Comparison of ENCODE assay signal across 24 cellular contexts in genomic region chr2:63894167-63894566, GRCh38. TPM values are rescaled to one million over a fixed set of nuclear protein-coding genes. Genes with fewer than 3 reads are reported as not detected.
DNase-seq lines count a peak whose midpoint lies in the region; ATAC-seq and TF ChIP-seq lines count a peak whose summit lies in the region.
"Had no signal": no experiment of that assay in that cellular context is flagged by ENCODE, and none has a peak within 500 bp of the region (broad histone marks: within the 10 kb centered on the region; RNA-seq: fewer than 3 reads in every experiment).

No MANE protein-coding gene starts in this region.

- intact Hi-C loops in natural killer cell (cut with micrococcal nuclease), result no loop called here

- H3K27me3 Mint-ChIP-seq in natural killer cell (ENCODE audit: low read depth in 2 of 2), result no peaks in the 10 kb centered on the region
- no peaks in the 10 kb centered on the region for H3K27me3 Mint-ChIP-seq in natural killer cell treated with Interleukin-12 subunit alpha and Interleukin-12 subunit beta and Interleukin-15 and Interleukin-18, amount 100 ng/mL, for 72 hours
- no peaks in the 10 kb centered on the region for H3K27me3 Mint-ChIP-seq in activated T-helper 17 cell treated with anti-CD3 and anti-CD28 coated beads, Interleukin-2, amount 50 U/mL, for 72 hours
- no peaks in the 10 kb centered on the region for H3K27me3 Mint-ChIP-seq in memory B cell
- no peaks in the 10 kb centered on the region for H3K27me3 Mint-ChIP-seq in stimulated activated memory B cell treated with anti-CD40 and anti-IgM and Interleukin-4, amounts not matched to agents 10 μg/mL and 1 μg/mL and 100 μg/mL, for 72 hours

- H3K36me3 Mint-ChIP-seq in natural killer cell, result peaks cover 10% of the 10 kb centered on the region
- H3K36me3 Mint-ChIP-seq in natural killer cell treated with Interleukin-12 subunit alpha and Interleukin-12 subunit beta and Interleukin-15 and Interleukin-18, amount 100 ng/mL, for 72 hours, result peaks cover 15% of the 10 kb centered on the region
- peaks cover 96% of the 10 kb centered on the region for H3K36me3 Mint-ChIP-seq in activated T-helper 17 cell treated with anti-CD3 and anti-CD28 coated beads, Interleukin-2, amount 50 U/mL, for 72 hours (ENCODE audit: low read depth)
- H3K36me3 Mint-ChIP-seq in memory B cell, result peaks cover 25% of the 10 kb centered on the region
- peaks cover 43% of the 10 kb centered on the region for H3K36me3 Mint-ChIP-seq in stimulated activated memory B cell treated with anti-CD40 and anti-IgM and Interleukin-4, amounts not matched to agents 10 μg/mL and 1 μg/mL and 100 μg/mL, for 72 hours

- H3K27ac Mint-ChIP-seq in natural killer cell, result peak overlapping the region; percentile 14 to 18
- H3K27ac Mint-ChIP-seq in natural killer cell treated with Interleukin-12 subunit alpha and Interleukin-12 subunit beta and Interleukin-15 and Interleukin-18, amount 100 ng/mL, for 72 hours, result no peak overlapping the region
- H3K27ac Mint-ChIP-seq in activated T-helper 17 cell treated with anti-CD3 and anti-CD28 coated beads, Interleukin-2, amount 50 U/mL, for 72 hours, result peak overlapping the region; percentile 78
- peak overlapping the region; percentile 20 for H3K27ac Mint-ChIP-seq in memory B cell
- no peak overlapping the region for H3K27ac Mint-ChIP-seq in stimulated activated memory B cell treated with anti-CD40 and anti-IgM and Interleukin-4, amounts not matched to agents 10 μg/mL and 1 μg/mL and 100 μg/mL, for 72 hours

- DNase-seq in natural killer cell, result no peak
- DNase-seq in natural killer cell treated with Interleukin-12 subunit alpha and Interleukin-12 subunit beta and Interleukin-15 and Interleukin-18, amount 100 ng/mL, for 72 hours (ENCODE audit: low spot score), result no peak
- DNase-seq in memory B cell (ENCODE audit: low spot score in 2 of 2), result no peak
- DNase-seq in GM10266 (ENCODE audit: extremely low spot score), result no peak
- DNase-seq: AML-193; CD8-positive, alpha-beta T cell; DMS 273 treated with DMSO at 0.1 percent for 48 hours; DMS79; EL; GDM1; H7; KG1; MG63; NCI-H1105 treated with DMSO at 0.1 percent for 48 hours; NCI-H2029; NCI-H446 treated with DMSO at 0.1 percent for 48 hours; NCI-H526; NCI-H82; NK-92 treated with Interleukin-12 subunit alpha and Interleukin-12 subunit beta, amount 100 ng/mL, for 24 hours; PC-3; SK-N-SH had no signal

- ATAC-seq in natural killer cell (no peak), memory B cell (ENCODE audit: low read depth) (no peak), HG02588 (IDR thresholded peaks at IDR 0.05; ENCODE audit: unreplicated experiment) (no peak)
- ATAC-seq in natural killer cell treated with Interleukin-12 subunit alpha and Interleukin-12 subunit beta and Interleukin-15 and Interleukin-18, amount 100 ng/mL, for 72 hours, result no peak
- no peak for ATAC-seq in activated T-helper 17 cell treated with anti-CD3 and anti-CD28 coated beads, Interleukin-2, amount 50 U/mL, for 72 hours (replicated peaks)
- ATAC-seq in stimulated activated memory B cell treated with anti-CD40 and anti-IgM and Interleukin-4, amounts not matched to agents 10 μg/mL and 1 μg/mL and 100 μg/mL, for 72 hours, result no peak
- ATAC-seq: CD8-positive, alpha-beta T cell; PC-3 had no signal

- H3K4me3 Mint-ChIP-seq in natural killer cell, result no peak overlapping the region
- no peak overlapping the region for H3K4me3 Mint-ChIP-seq in natural killer cell treated with Interleukin-12 subunit alpha and Interleukin-12 subunit beta and Interleukin-15 and Interleukin-18, amount 100 ng/mL, for 72 hours
- no peak overlapping the region for H3K4me3 Mint-ChIP-seq in activated T-helper 17 cell treated with anti-CD3 and anti-CD28 coated beads, Interleukin-2, amount 50 U/mL, for 72 hours
- H3K4me3 Mint-ChIP-seq in memory B cell, result no peak overlapping the region
- no peak overlapping the region for H3K4me3 Mint-ChIP-seq in stimulated activated memory B cell treated with anti-CD40 and anti-IgM and Interleukin-4, amounts not matched to agents 10 μg/mL and 1 μg/mL and 100 μg/mL, for 72 hours
- H3K4me3 Mint-ChIP-seq: CD8-positive, alpha-beta T cell had no signal

- TF ChIP-seq CTCF in natural killer cell (IDR thresholded peaks at IDR 0.05) (no peak), GM10266 (IDR thresholded peaks at IDR 0.05; ENCODE audit: control insufficient read depth, insufficient read depth, low read depth, missing control alignments) (no peak)

- H3K9me3 Mint-ChIP-seq in natural killer cell (no peaks in the 10 kb centered on the region), memory B cell (no peaks in the 10 kb centered on the region)
- H3K9me3 Mint-ChIP-seq in natural killer cell treated with Interleukin-12 subunit alpha and Interleukin-12 subunit beta and Interleukin-15 and Interleukin-18, amount 100 ng/mL, for 72 hours, result no peaks in the 10 kb centered on the region
- no peaks in the 10 kb centered on the region for H3K9me3 Mint-ChIP-seq in activated T-helper 17 cell treated with anti-CD3 and anti-CD28 coated beads, Interleukin-2, amount 50 U/mL, for 72 hours
- no peaks in the 10 kb centered on the region for H3K9me3 Mint-ChIP-seq in stimulated activated memory B cell treated with anti-CD40 and anti-IgM and Interleukin-4, amounts not matched to agents 10 μg/mL and 1 μg/mL and 100 μg/mL, for 72 hours
- H3K9me3 Mint-ChIP-seq: CD8-positive, alpha-beta T cell had no signal

- H3K4me1 Mint-ChIP-seq in natural killer cell (peaks cover 0 to 2% of the 10 kb centered on the region in 2 donors), memory B cell (no peaks in the 10 kb centered on the region)
- H3K4me1 Mint-ChIP-seq in natural killer cell treated with Interleukin-12 subunit alpha and Interleukin-12 subunit beta and Interleukin-15 and Interleukin-18, amount 100 ng/mL, for 72 hours (ENCODE audit: low read depth in 2 of 2), result no peaks in the 10 kb centered on the region
- H3K4me1 Mint-ChIP-seq in activated T-helper 17 cell treated with anti-CD3 and anti-CD28 coated beads, Interleukin-2, amount 50 U/mL, for 72 hours, result no peaks in the 10 kb centered on the region
- H3K4me1 Mint-ChIP-seq in stimulated activated memory B cell treated with anti-CD40 and anti-IgM and Interleukin-4, amounts not matched to agents 10 μg/mL and 1 μg/mL and 100 μg/mL, for 72 hours, result no peaks in the 10 kb centered on the region

RNA-seq across cellular contexts. Expression of gene UGP2, which starts 52.5 kb away (rescaled TPM):
- total RNA-seq in natural killer cell, result 100 to 1,000 TPM; 100 to 117 (median 101) TPM
- 10 to 100 TPM; 85.9 to 90.8 TPM for total RNA-seq in natural killer cell treated with Interleukin-12 subunit alpha and Interleukin-12 subunit beta and Interleukin-15 and Interleukin-18, amount 100 ng/mL, for 72 hours
- total RNA-seq in activated T-helper 17 cell treated with anti-CD3 and anti-CD28 coated beads, Interleukin-2, amount 50 U/mL, for 72 hours, result 100 to 1,000 TPM; 111 to 114 TPM

Comparison
In these comparisons a context has a peak if more than half of its experiments do, and no peak if none do; other contexts are left out.
1. H3K27ac Mint-ChIP-seq: peak in natural killer cell (2 of 2), activated T-helper 17 cell treated with anti-CD3 and anti-CD28 coated beads, Interleukin-2, amount 50 U/mL, for 72 hours (single experiment) and memory B cell (single experiment); none in natural killer cell treated with Interleukin-12 subunit alpha and Interleukin-12 subunit beta and Interleukin-15 and Interleukin-18, amount 100 ng/mL, for 72 hours (0 of 2) and stimulated activated memory B cell treated with anti-CD40 and anti-IgM and Interleukin-4, amounts not matched to agents 10 μg/mL and 1 μg/mL and 100 μg/mL, for 72 hours (single experiment).